ENCODE assay signal across 15 cellular contexts in genomic region chr9:137663584-137663983, GRCh38. TPM values are rescaled to one million over a fixed set of nuclear protein-coding genes. Genes with fewer than 3 reads are reported as not detected.
A peak's percentile ranks its signal among the peaks of the same experiment; 100 is the strongest.
DNase-seq lines count a peak whose midpoint lies in the region; ATAC-seq and TF ChIP-seq lines count a peak whose summit lies in the region.
"Had no signal": no experiment of that assay in that cellular context is flagged by ENCODE, and none has a peak within 500 bp of the region (broad histone marks: within the 10 kb centered on the region; RNA-seq: fewer than 3 reads in every experiment).

No MANE protein-coding gene starts in this region.

- BruUV-seq in OCI-LY7 (replicated peaks; lab: Mats Ljungman, UMichigan): no TSS peak

- H3K9me2 ChIP-seq in OCI-LY7 (ENCODE audit: insufficient read depth, low read length): no peaks in the 10 kb centered on the region

- TF ChIP-seq CTCF in 22Rv1 (IDR thresholded peaks at IDR 0.05): no peak
- TF ChIP-seq CTCF in OCI-LY7 (conservative IDR thresholded peaks at IDR 0.05; ENCODE audit: low read length): no peak

- CTCF ChIA-PET in OCI-LY7 (lab: Charles Lee; ENCODE audit: unreplicated experiment): no interaction called here

- peaks cover 23 to 57% (median 42%) of the 10 kb centered on the region in 4 donors for H3K4me1 Mint-ChIP-seq in CD4-positive, CD25-positive, alpha-beta regulatory T cell

- intact Hi-C loops in OCI-LY7 (cut with micrococcal nuclease; ENCODE audit: unreplicated experiment) (no loop called here), left colon (cut with DNase I, micrococcal nuclease) (no loop called here)

- H3K4me2 ChIP-seq in OCI-LY7 (ENCODE audit: low read length): peak overlapping the region; percentile 81

- no peak overlapping the region for H2AFZ ChIP-seq in OCI-LY7 (ENCODE audit: low read length)

- no peaks in the 10 kb centered on the region for H3K9me3 ChIP-seq in CD4-positive, CD25-positive, alpha-beta regulatory T cell (ENCODE audit: control insufficient read depth in 2 of 2, low read length in 2 of 2)
- H3K9me3 ChIP-seq in OCI-LY7 (ENCODE audit: low read length): 0 out of 2 replicates have a peak, but pooled peaks cover 5% of the 10 kb centered on the region

- H3K27ac ChIP-seq in 22Rv1: peak overlapping the region; percentile 89
- H3K27ac ChIP-seq in CD4-positive, CD25-positive, alpha-beta regulatory T cell (ENCODE audit: insufficient read depth, low read length, poor library complexity, severe bottlenecking): no peak overlapping the region
- peak overlapping the region; percentile 95 for H3K27ac ChIP-seq in OCI-LY7 (ENCODE audit: low read depth, low read length, poor library complexity, severe bottlenecking)

- peak overlapping the region in 2 of 3 donors; percentile 53 to 60 for H3K27ac Mint-ChIP-seq in CD4-positive, CD25-positive, alpha-beta regulatory T cell

- H3K36me3 ChIP-seq in CD4-positive, CD25-positive, alpha-beta regulatory T cell (ENCODE audit: control insufficient read depth, insufficient read depth, low read length): peaks cover 9% of the 10 kb centered on the region
- H3K36me3 ChIP-seq in OCI-LY7 (ENCODE audit: insufficient read depth, low read length): peaks cover 63% of the 10 kb centered on the region

- H3K4me1 ChIP-seq in CD4-positive, CD25-positive, alpha-beta regulatory T cell (ENCODE audit: control insufficient read depth, insufficient read depth, low read length, poor library complexity, severe bottlenecking): peaks cover 9% of the 10 kb centered on the region
- peaks cover 93% of the 10 kb centered on the region for H3K4me1 ChIP-seq in OCI-LY7 (ENCODE audit: insufficient read depth, low read length, poor library complexity, severe bottlenecking)

- POLR2A ChIA-PET in OCI-LY7 (lab: Charles Lee): interaction anchor here (1.0 to 2.5 kb wide), 3 partner anchors 11 to 44 kb away, joined by 4 to 10 read pairs (median 4); partner anchors contain the start of gene EHMT1

- no peaks in the 10 kb centered on the region for H3K9me3 Mint-ChIP-seq in CD4-positive, CD25-positive, alpha-beta regulatory T cell
- H3K9me3 Mint-ChIP-seq: CD14-positive monocyte had no signal

- no peaks in the 10 kb centered on the region for H3K27me3 ChIP-seq in CD4-positive, CD25-positive, alpha-beta regulatory T cell (ENCODE audit: control insufficient read depth, insufficient read depth, low read length)

- H3K79me2 ChIP-seq in OCI-LY7 (ENCODE audit: insufficient read depth, low read depth, low read length): peaks cover 97% of the 10 kb centered on the region

- DNase-seq in CD4-positive, CD25-positive, alpha-beta regulatory T cell: no peak
- DNase-seq in OCI-LY7 (ENCODE audit: low spot score) (no peak), left colon (no peak), T-helper 9 cell (no peak)
- DNase-seq in activated CD8-positive, alpha-beta memory T cell treated with anti-CD3 and anti-CD28 coated beads for 24 hours: no peak
- DNase-seq: COR-L47, EL, NCI-H1105 treated with DMSO at 0.1 percent for 48 hours, NCI-H1694, NCI-H2081 treated with DMSO at 0.1 percent for 48 hours, NCI-H524 had no signal

- no peaks in the 10 kb centered on the region for H4K20me1 ChIP-seq in OCI-LY7 (ENCODE audit: insufficient read depth, low read length)

- H3K36me3 Mint-ChIP-seq in CD4-positive, CD25-positive, alpha-beta regulatory T cell: peaks cover 4% of the 10 kb centered on the region

- H3K27me3 Mint-ChIP-seq in CD4-positive, CD25-positive, alpha-beta regulatory T cell: no peaks in the 10 kb centered on the region

- no peak for ATAC-seq in CD4-positive, CD25-positive, alpha-beta regulatory T cell (ENCODE audit: low read depth in 2 of 2)
- ATAC-seq in left colon: peak; percentile 11
- no peak for ATAC-seq in GM18498 (IDR thresholded peaks at IDR 0.05; ENCODE audit: unreplicated experiment)
- ATAC-seq: K562 had no signal

- no peak overlapping the region for H3K4me3 ChIP-seq in CD4-positive, CD25-positive, alpha-beta regulatory T cell (ENCODE audit: low read depth, low read length)
- peak overlapping the region; percentile 2 for H3K4me3 ChIP-seq in OCI-LY7 (ENCODE audit: low read depth, low read length, poor library complexity, severe bottlenecking)
- H3K4me3 ChIP-seq: K562 had no signal

- no peak overlapping the region for H3K4me3 Mint-ChIP-seq in CD4-positive, CD25-positive, alpha-beta regulatory T cell
- H3K4me3 Mint-ChIP-seq: CD14-positive monocyte had no signal

RNA-seq across cellular contexts. Expression of gene EHMT1, which starts 44.8 kb away (rescaled TPM):
- total RNA-seq in CD4-positive, CD25-positive, alpha-beta regulatory T cell: 142 TPM
- polyA plus RNA-seq in CD4-positive, CD25-positive, alpha-beta regulatory T cell: 10 to 100 TPM; 17.9 to 20.3 (median 19.3) TPM
- total RNA-seq in OCI-LY7 (2014; rRNA removed; shearing (Covaris generic)): 143 and 145 TPM in 2 replicates
- total RNA-seq in OCI-LY7 (2022) (291 and 295 TPM in 2 replicates), left colon (10 to 100 TPM; 72.2 to 98.4 TPM)

RNA-seq across cellular contexts. Expression of gene ARRDC1, which starts 58.1 kb away (rescaled TPM):
- 73.4 TPM for total RNA-seq in CD4-positive, CD25-positive, alpha-beta regulatory T cell
- 10 to 100 TPM; 45.5 to 54.0 (median 51.4) TPM for polyA plus RNA-seq in CD4-positive, CD25-positive, alpha-beta regulatory T cell
- 47.0 and 70.3 TPM in 2 replicates for total RNA-seq in OCI-LY7 (2014; rRNA removed; shearing (Covaris generic))
- 59.6 and 64.6 TPM in 2 replicates for total RNA-seq in OCI-LY7 (2022)
- 100 to 1,000 TPM in 1 of 2 donors, 10 to 100 TPM in 1; 89.5 to 120 TPM for total RNA-seq in left colon
